1 cellular context compared by ENCODE assay signal in genomic region chr13:28494537-28494860, GRCh38.
TF ChIP-seq lines count a peak whose summit lies in the region.

No MANE protein-coding gene starts in this region.

TF ChIP-seq in HepG2, 621 proteins besides CTCF, POLR2A, EP300 and RAD21 (continued from another document):
- TF ChIP-seq POGK (CRISPR knock-in tag; conservative IDR thresholded peaks at IDR 0.05) (no peak), SETDB1 (CRISPR knock-in tag; IDR thresholded peaks at IDR 0.05; ENCODE audit: borderline replicate concordance) (no peak), AHR (CRISPR knock-in tag; IDR thresholded peaks at IDR 0.05) (no peak), STAT6 (CRISPR knock-in tag; IDR thresholded peaks at IDR 0.05; ENCODE audit: borderline replicate concordance) (no peak), ZNF567 (CRISPR knock-in tag; IDR thresholded peaks at IDR 0.05; ENCODE audit: borderline replicate concordance) (no peak), ZNF737 (CRISPR knock-in tag; IDR thresholded peaks at IDR 0.05; ENCODE audit: borderline replicate concordance) (no peak), ZNF138 (CRISPR knock-in tag; IDR thresholded peaks at IDR 0.05; ENCODE audit: low read depth) (no peak)
